ENCODE assay signal across 1 cellular context in genomic region chr1:77039739-77040138, GRCh38.
TF ChIP-seq lines count a peak whose summit lies in the region.

No MANE protein-coding gene starts in this region.

TF ChIP-seq in SK-N-SH, 30 proteins besides CTCF, POLR2A, EP300 and RAD21 (continued from another document):
- TF ChIP-seq REST (IDR thresholded peaks at IDR 0.05; ENCODE audit: low read depth, low read length) (0 out of 2 replicates have a peak, but pooled peaks have one; percentile 59), GABPA (IDR thresholded peaks at IDR 0.05; ENCODE audit: low read depth) (no peak), YY1 (IDR thresholded peaks at IDR 0.05; ENCODE audit: low read depth) (0 out of 2 replicates have a peak, but pooled peaks have one; percentile 21), USF1 (IDR thresholded peaks at IDR 0.05; ENCODE audit: borderline replicate concordance, low read depth) (no peak), USF2 (IDR thresholded peaks at IDR 0.05; ENCODE audit: borderline replicate concordance, low read depth, low read length) (no peak), CHD2 (IDR thresholded peaks at IDR 0.05; ENCODE audit: low read length, partially characterized antibody) (no peak), FOXJ3 (CRISPR knock-in tag; IDR thresholded peaks at IDR 0.05) (no peak), TEAD4 (IDR thresholded peaks at IDR 0.05; ENCODE audit: borderline replicate concordance, insufficient read depth) (peak; percentile 81), POLR2AphosphoS5 (IDR thresholded peaks at IDR 0.05; ENCODE audit: low read depth, low read length) (peak; percentile 70; the same call in 1 of the 2 replicates), FOSL2 (IDR thresholded peaks at IDR 0.05; ENCODE audit: borderline replicate concordance, low read depth) (peak; percentile 97), TAF1 (IDR thresholded peaks at IDR 0.05; ENCODE audit: borderline replicate concordance, low read depth, low read length) (no peak), GATA2 (CRISPR knock-in tag; IDR thresholded peaks at IDR 0.05) (no peak), SMC3 (IDR thresholded peaks at IDR 0.05; ENCODE audit: low read depth, low read length) (no peak), SIN3A (IDR thresholded peaks at IDR 0.05; ENCODE audit: borderline replicate concordance, low read depth, low read length) (peak; percentile 60; the same call in 1 of the 2 replicates), TCF12 (IDR thresholded peaks at IDR 0.05) (peak; percentile 83)
TF ChIP-seq in SK-N-SH: peak in this region for 13.
